ENCODE assay signal across 12 cellular contexts in genomic region chr5:10528056-10528816, GRCh38. TPM values are rescaled to one million over a fixed set of nuclear protein-coding genes. Genes with fewer than 3 reads are reported as not detected.
A peak's percentile ranks its signal among the peaks of the same experiment; 100 is the strongest.
DNase-seq lines count a peak whose midpoint lies in the region; TF ChIP-seq lines count a peak whose summit lies in the region.
"Had no signal": no experiment of that assay in that cellular context is flagged by ENCODE, and none has a peak within 500 bp of the region (broad histone marks: within the 10 kb centered on the region; RNA-seq: fewer than 3 reads in every experiment).

No MANE protein-coding gene starts in this region.

- WGBS in suprapubic skin, result 50% methylated on average over 9 of the region's 9 CpGs

- H3K27ac ChIP-seq in suprapubic skin, result peak overlapping the region; percentile 11
- H3K27ac ChIP-seq: BLaER1 treated with 17β-estradiol and CSF1 and Interleukin-3, amounts not matched to agents 10 nM and 100 nM; hepatocyte; neutrophil had no signal

- H3K36me3 Mint-ChIP-seq in chondrocyte (ENCODE audit: low read depth), result no peaks in the 10 kb centered on the region

- no peak for TF ChIP-seq EP300 in suprapubic skin (IDR thresholded peaks at IDR 0.05)

- peak; percentile 40 for TF ChIP-seq CTCF in chondrocyte (IDR thresholded peaks at IDR 0.05)
- TF ChIP-seq CTCF in suprapubic skin (IDR thresholded peaks at IDR 0.05), result no peak

- H3K27me3 ChIP-seq in suprapubic skin, result no peaks in the 10 kb centered on the region
- H3K27me3 ChIP-seq: BLaER1 treated with 17β-estradiol and CSF1 and Interleukin-3, amounts not matched to agents 10 nM and 100 nM; hepatocyte; neutrophil had no signal

- no peak for TF ChIP-seq POLR2A in suprapubic skin (IDR thresholded peaks at IDR 0.05)

- H3K4me1 Mint-ChIP-seq in chondrocyte (ENCODE audit: low read depth), result peaks cover 39% of the 10 kb centered on the region

- no peak overlapping the region for H3K4me3 Mint-ChIP-seq in chondrocyte (ENCODE audit: unreplicated experiment)

- H3K4me3 ChIP-seq in suprapubic skin, result no peak overlapping the region
- H3K4me3 ChIP-seq: BLaER1 treated with 17β-estradiol and CSF1 and Interleukin-3, amounts not matched to agents 10 nM and 100 nM; hepatocyte had no signal

- H3K4me1 ChIP-seq in suprapubic skin, result peaks cover 19% of the 10 kb centered on the region

- no peaks in the 10 kb centered on the region for H3K27me3 Mint-ChIP-seq in chondrocyte (ENCODE audit: low read depth)

- H3K36me3 ChIP-seq in suprapubic skin, result no peaks in the 10 kb centered on the region
- H3K36me3 ChIP-seq: BLaER1 treated with 17β-estradiol and CSF1 and Interleukin-3, amounts not matched to agents 10 nM and 100 nM; neutrophil had no signal

- H3K9me3 Mint-ChIP-seq in chondrocyte (ENCODE audit: low read depth), result peaks cover 3% of the 10 kb centered on the region

- DNase-seq in NCI-H510A (lab: John Stamatoyannopoulos, UW), result peak; percentile 31
- no peak for DNase-seq in NCI-H510A treated with DMSO at 0.1 percent for 48 hours (lab: John Stamatoyannopoulos, UW)
- DNase-seq in NCI-H524 (lab: John Stamatoyannopoulos, UW), result peak; percentile 96 to 98
- DNase-seq in chondrocyte (ENCODE audit: low spot score), result no peak
- DNase-seq in suprapubic skin (ENCODE audit: low spot score in 2 of 2), result no peak
- no peak for DNase-seq in GM19240 (ENCODE audit: insufficient read length, low spot score)
- no peak for DNase-seq in NCI-H1048 (lab: John Stamatoyannopoulos, UW)
- no peak for DNase-seq in HK-2 (ENCODE audit: unreplicated experiment)
- DNase-seq: activated effector memory CD4-positive, alpha-beta T cell treated with Interleukin-2 at 50 U/mL for 16 hours had no signal

- H3K9me3 ChIP-seq in suprapubic skin, result no peaks in the 10 kb centered on the region
- H3K9me3 ChIP-seq: neutrophil had no signal

- H3K27ac Mint-ChIP-seq in chondrocyte (ENCODE audit: unreplicated experiment), result peak overlapping the region; percentile 73

RNA-seq across cellular contexts. Expression of gene ANKRD33B, which starts 35.6 kb away (rescaled TPM):
- 0.80 to 4.0 TPM (median 3.7 TPM) in 3 replicates for total RNA-seq in chondrocyte
- total RNA-seq in suprapubic skin, result 10 to 100 TPM; 16.7 to 27.0 (median 24.8) TPM

Comparison
In these comparisons a context has a peak if more than half of its experiments do, and no peak if none do; other contexts are left out.
1. DNase-seq: peak in NCI-H510A (single experiment) and NCI-H524 (2 of 2); none in NCI-H510A treated with DMSO at 0.1 percent for 48 hours (single experiment), chondrocyte (single experiment), suprapubic skin (0 of 2), GM19240 (single experiment), NCI-H1048 (single experiment) and HK-2 (single experiment).